ENCODE assay signal across 8 cellular contexts in genomic region chr17:45149037-45149668, GRCh38. TPM values are rescaled to one million over a fixed set of nuclear protein-coding genes. Genes with fewer than 3 reads are reported as not detected.
DNase-seq lines count a peak whose midpoint lies in the region; ATAC-seq and TF ChIP-seq lines count a peak whose summit lies in the region.

No MANE protein-coding gene starts in this region.

- H3K4me1 ChIP-seq in neutrophil (ENCODE audit: control insufficient read depth in 1 of 2, insufficient read depth in 1 of 2, low read depth in 1 of 2, low read length in 1 of 2) = peaks cover 61 to 62% of the 10 kb centered on the region in 2 experiments

- DNase-seq in AG08396 (ENCODE audit: low spot score) (peak; percentile 82), GM19238 (ENCODE audit: insufficient read length, low spot score) (peak; percentile 66), NAMALWA (ENCODE audit: low spot score) (peak; percentile 84), germinal center (ENCODE audit: low spot score) (peak; percentile 78), type B pancreatic cell (ENCODE audit: extremely low spot score, unreplicated experiment) (peak; percentile 87)

- peaks cover 6% of the 10 kb centered on the region for H3K27me3 ChIP-seq in neutrophil

- peak overlapping the region; percentile 94 for H3K4me3 Mint-ChIP-seq in activated naive CD8-positive, alpha-beta T cell
- H3K4me3 Mint-ChIP-seq in type B pancreatic cell = peak overlapping the region; percentile 93

- H3K36me3 ChIP-seq in neutrophil = peaks cover 7% of the 10 kb centered on the region

- no peaks in the 10 kb centered on the region for H3K9me3 ChIP-seq in neutrophil

- H3K4me1 Mint-ChIP-seq in activated naive CD8-positive, alpha-beta T cell (ENCODE audit: low read depth) = peaks cover 36% of the 10 kb centered on the region
- peaks cover 40% of the 10 kb centered on the region for H3K4me1 Mint-ChIP-seq in type B pancreatic cell (ENCODE audit: unreplicated experiment)

- H3K27me3 Mint-ChIP-seq in activated naive CD8-positive, alpha-beta T cell = no peaks in the 10 kb centered on the region
- peaks cover 10% of the 10 kb centered on the region for H3K27me3 Mint-ChIP-seq in type B pancreatic cell

- H3K4me3 ChIP-seq in neutrophil (ENCODE audit: low read depth in 1 of 2, low read length in 1 of 2) = peak overlapping the region; percentile 78 to 91

- H3K36me3 Mint-ChIP-seq in activated naive CD8-positive, alpha-beta T cell = peaks cover 4% of the 10 kb centered on the region
- H3K36me3 Mint-ChIP-seq in type B pancreatic cell = peaks cover 4% of the 10 kb centered on the region

- H3K27ac ChIP-seq in neutrophil = peak overlapping the region; percentile 96

- peak overlapping the region; percentile 100 for H3K27ac Mint-ChIP-seq in activated naive CD8-positive, alpha-beta T cell
- peak overlapping the region; percentile 100 for H3K27ac Mint-ChIP-seq in type B pancreatic cell

- no peaks in the 10 kb centered on the region for H3K9me3 Mint-ChIP-seq in activated naive CD8-positive, alpha-beta T cell (ENCODE audit: low read depth)
- H3K9me3 Mint-ChIP-seq in type B pancreatic cell = no peaks in the 10 kb centered on the region

- peak; percentile 53 for TF ChIP-seq CTCF in neutrophil (IDR thresholded peaks at IDR 0.05)
- peak; percentile 75 for TF ChIP-seq CTCF in type B pancreatic cell (conservative IDR thresholded peaks at IDR 0.05)

- peak; percentile 57 for ATAC-seq in SK-N-SH treated with all-trans-retinoic acid at 6 μM for 48 hours

TF ChIP-seq in SK-N-SH treated with all-trans-retinoic acid at 6 μM for 48 hours, 23 proteins besides CTCF, POLR2A, EP300 and RAD21:
- no peak for TF ChIP-seq RARB (CRISPR knock-in tag; IDR thresholded peaks at IDR 0.05)
- TF ChIP-seq SNAI2 (CRISPR knock-in tag; IDR thresholded peaks at IDR 0.05) = peak; percentile 54; the same call in 1 of the 2 replicates
- no peak for TF ChIP-seq ZC3H10 (CRISPR knock-in tag; IDR thresholded peaks at IDR 0.05)

RNA-seq across cellular contexts. Expression of gene HEXIM1, which starts 0.9 kb away (rescaled TPM):
- 27.5 and 34.5 TPM in 2 replicates for total RNA-seq in type B pancreatic cell (ENCODE audit: low replicate concordance)

RNA-seq across cellular contexts. Expression of gene HEXIM2, which starts 12.5 kb away (rescaled TPM):
- total RNA-seq in type B pancreatic cell (ENCODE audit: low replicate concordance) = 5.3 and 11.5 TPM in 2 replicates

RNA-seq across cellular contexts. Expression of gene ACBD4, which starts 13.7 kb away (rescaled TPM):
- 9.8 and 11.5 TPM in 2 replicates for total RNA-seq in type B pancreatic cell (ENCODE audit: low replicate concordance)

RNA-seq across cellular contexts. Expression of gene PLCD3, which starts 16.8 kb away (rescaled TPM):
- 45.8 and 56.1 TPM in 2 replicates for total RNA-seq in type B pancreatic cell (ENCODE audit: low replicate concordance)

Comparison
In these comparisons a context has a peak if more than half of its experiments do, and no peak if none do; other contexts are left out.
1. Peak in every context shown above with its lines: DNase-seq, ATAC-seq, H3K4me3 ChIP-seq and H3K27ac ChIP-seq.